ENCODE assay signal across 9 cellular contexts in genomic region chr6:96157018-96157565, GRCh38.
DNase-seq lines count a peak whose midpoint lies in the region; ATAC-seq, FAIRE-seq and TF ChIP-seq lines count a peak whose summit lies in the region.
"Had no signal": no experiment of that assay in that cellular context is flagged by ENCODE, and none has a peak within 500 bp of the region (broad histone marks: within the 10 kb centered on the region; RNA-seq: fewer than 3 reads in every experiment).

No MANE protein-coding gene starts in this region.

- 5 to 32% (median 22%) methylated on average over 3 of the region's 3 CpGs for WGBS in ovary, 3 donors

- FAIRE-seq in GM12891 (lab: Jason Lieb, UNC) = peak; percentile 57

- H3K4me1 Mint-ChIP-seq in activated T-helper 2 cell treated with anti-CD3 and anti-CD28 coated beads, Interferon-gamma antibody, Interleukin-2, Interleukin-4, amounts not matched to agents 10 μg/mL and 5 μg/mL and 100 μg/mL, durations not matched to agents 14 hours and 24 hours and 36 hours (ENCODE audit: low read depth) = peaks cover 6% of the 10 kb centered on the region
- H3K4me1 Mint-ChIP-seq in neural progenitor cell = peaks cover 6% of the 10 kb centered on the region

- H3K27ac ChIP-seq in neural progenitor cell (no peak overlapping the region), ovary (no peak overlapping the region)
- H3K27ac ChIP-seq: Peyer's patch had no signal

- no peaks in the 10 kb centered on the region for H3K9me3 Mint-ChIP-seq in activated T-helper 2 cell treated with anti-CD3 and anti-CD28 coated beads, Interferon-gamma antibody, Interleukin-2, Interleukin-4, amounts not matched to agents 10 μg/mL and 5 μg/mL and 100 μg/mL, durations not matched to agents 14 hours and 24 hours and 36 hours
- H3K9me3 Mint-ChIP-seq in neural progenitor cell = no peaks in the 10 kb centered on the region

- H3K9ac ChIP-seq in neural progenitor cell = no peak overlapping the region

- no peak overlapping the region for H2AFZ ChIP-seq in neural progenitor cell (replicated peaks)

- peak; percentile 90 for ATAC-seq in GM19452 (IDR thresholded peaks at IDR 0.05; ENCODE audit: unreplicated experiment)
- peak; percentile 90 for ATAC-seq in HG03108 (IDR thresholded peaks at IDR 0.05; ENCODE audit: unreplicated experiment)

- peaks cover 3% of the 10 kb centered on the region for H3K27me3 Mint-ChIP-seq in activated T-helper 2 cell treated with anti-CD3 and anti-CD28 coated beads, Interferon-gamma antibody, Interleukin-2, Interleukin-4, amounts not matched to agents 10 μg/mL and 5 μg/mL and 100 μg/mL, durations not matched to agents 14 hours and 24 hours and 36 hours (ENCODE audit: low read depth)
- no peaks in the 10 kb centered on the region for H3K27me3 Mint-ChIP-seq in neural progenitor cell (ENCODE audit: insufficient read depth, low read depth)

- no peaks in the 10 kb centered on the region for H3F3A ChIP-seq in neural progenitor cell (ENCODE audit: low read depth)

- intact Hi-C loops in activated T-helper 2 cell treated with anti-CD3 and anti-CD28 coated beads, Interferon-gamma antibody, Interleukin-2, Interleukin-4, amounts not matched to agents 10 μg/mL and 5 μg/mL and 100 μg/mL, durations not matched to agents 14 hours and 24 hours and 36 hours (cut with micrococcal nuclease) = loop anchor here (10.0 kb wide), 1 partner anchor 308 kb away; no protein-coding TSS in a partner anchor
- intact Hi-C loops in ovary (cut with DNase I) = no loop called here

- TF ChIP-seq CTCF in neural progenitor cell (IDR thresholded peaks at IDR 0.05) (no peak), ovary (IDR thresholded peaks at IDR 0.05) (no peak)

- H3K4me1 ChIP-seq in neural progenitor cell (no peaks in the 10 kb centered on the region), ovary (ENCODE audit: insufficient read depth) (no peaks in the 10 kb centered on the region)
- H3K4me1 ChIP-seq: Peyer's patch had no signal

- H3K4me2 ChIP-seq in neural progenitor cell = no peak overlapping the region

- TF ChIP-seq EP300 in ovary (IDR thresholded peaks at IDR 0.05) = no peak

- peak; percentile 5 for DNase-seq in GM12891 (ENCODE audit: insufficient read length, low spot score)
- no peak for DNase-seq in activated T-helper 2 cell treated with anti-CD3 and anti-CD28 coated beads, Interferon-gamma antibody, Interleukin-2, Interleukin-4, amounts not matched to agents 10 μg/mL and 5 μg/mL and 100 μg/mL, durations not matched to agents 14 hours and 24 hours and 36 hours (ENCODE audit: low spot score)
- DNase-seq in neural progenitor cell (ENCODE audit: low spot score) = no peak
- no peak for DNase-seq in ovary
- no peak for DNase-seq in NCI-H345 (lab: John Stamatoyannopoulos, UW)
- DNase-seq in DMS 273 treated with DMSO at 0.1 percent for 48 hours (lab: John Stamatoyannopoulos, UW) = no peak
- DNase-seq: Peyer's patch had no signal

- TF ChIP-seq POLR2A in GM12891 (IDR thresholded peaks at IDR 0.05; ENCODE audit: low read depth, low read length) (no peak), ovary (IDR thresholded peaks at IDR 0.05) (no peak)

- H3K36me3 Mint-ChIP-seq in activated T-helper 2 cell treated with anti-CD3 and anti-CD28 coated beads, Interferon-gamma antibody, Interleukin-2, Interleukin-4, amounts not matched to agents 10 μg/mL and 5 μg/mL and 100 μg/mL, durations not matched to agents 14 hours and 24 hours and 36 hours (ENCODE audit: low read depth) = no peaks in the 10 kb centered on the region
- no peaks in the 10 kb centered on the region for H3K36me3 Mint-ChIP-seq in neural progenitor cell

- H3K27me3 ChIP-seq in neural progenitor cell (no peaks in the 10 kb centered on the region), ovary (no peaks in the 10 kb centered on the region)
- H3K27me3 ChIP-seq: Peyer's patch had no signal

- peak overlapping the region; percentile 6 for H3K4me3 Mint-ChIP-seq in activated T-helper 2 cell treated with anti-CD3 and anti-CD28 coated beads, Interferon-gamma antibody, Interleukin-2, Interleukin-4, amounts not matched to agents 10 μg/mL and 5 μg/mL and 100 μg/mL, durations not matched to agents 14 hours and 24 hours and 36 hours (ENCODE audit: low read depth)
- H3K4me3 Mint-ChIP-seq in neural progenitor cell = no peak overlapping the region

- H3K36me3 ChIP-seq in neural progenitor cell (no peaks in the 10 kb centered on the region), ovary (no peaks in the 10 kb centered on the region)
- H3K36me3 ChIP-seq: Peyer's patch had no signal

- H3K79me2 ChIP-seq in neural progenitor cell (ENCODE audit: low read depth) = no peaks in the 10 kb centered on the region

- H3K9me3 ChIP-seq in neural progenitor cell (ENCODE audit: low read depth) (no peaks in the 10 kb centered on the region), ovary (no peaks in the 10 kb centered on the region)
- H3K9me3 ChIP-seq: Peyer's patch had no signal

- H3K27ac Mint-ChIP-seq in activated T-helper 2 cell treated with anti-CD3 and anti-CD28 coated beads, Interferon-gamma antibody, Interleukin-2, Interleukin-4, amounts not matched to agents 10 μg/mL and 5 μg/mL and 100 μg/mL, durations not matched to agents 14 hours and 24 hours and 36 hours = no peak overlapping the region
- no peak overlapping the region for H3K27ac Mint-ChIP-seq in neural progenitor cell

- H3K4me3 ChIP-seq in neural progenitor cell = no peak overlapping the region
- H3K4me3 ChIP-seq in ovary = no peak overlapping the region
- H3K4me3 ChIP-seq: Peyer's patch had no signal

- H4K20me1 ChIP-seq in neural progenitor cell (ENCODE audit: low read depth) = no peaks in the 10 kb centered on the region

TF ChIP-seq in GM12891, 5 proteins besides CTCF, POLR2A, EP300 and RAD21:
- TF ChIP-seq SPI1 (IDR thresholded peaks at IDR 0.05; ENCODE audit: low read depth, low read length) (no peak), POLR2AphosphoS5 (IDR thresholded peaks at IDR 0.05; ENCODE audit: low read depth, low read length) (no peak), TAF1 (IDR thresholded peaks at IDR 0.05; ENCODE audit: low read depth, low read length) (no peak), PAX5 (IDR thresholded peaks at IDR 0.05; ENCODE audit: insufficient read depth, low read length, severe bottlenecking) (no peak), POU2F2 (IDR thresholded peaks at IDR 0.05; ENCODE audit: low read depth, low read length) (no peak)
TF ChIP-seq in GM12891: peak in this region for 0.
